In the genomic region with DNA sequence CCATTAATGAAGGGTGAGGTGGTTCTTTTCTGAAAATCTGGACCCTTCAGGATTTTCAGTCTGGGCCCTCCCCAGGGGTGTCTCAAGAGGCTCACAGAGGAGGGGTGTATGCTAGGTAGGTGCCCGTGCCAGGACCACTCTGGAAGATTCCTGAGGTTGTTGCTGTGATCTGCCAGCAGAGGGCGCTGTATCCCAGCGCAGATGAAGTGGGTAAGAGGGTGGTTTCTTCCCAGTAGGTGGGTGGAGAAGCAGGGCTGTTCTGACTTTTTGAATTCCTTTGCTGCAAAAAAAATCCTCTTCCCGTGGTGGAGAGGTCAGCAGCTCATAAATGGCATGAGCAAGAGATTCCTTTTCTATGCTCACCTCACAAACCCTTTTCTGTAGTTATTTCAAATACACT, we compare ENCODE assay signal across 8 cellular contexts. TPM values are rescaled to one million over a fixed set of nuclear protein-coding genes. Genes with fewer than 3 reads are reported as not detected.
DNase-seq lines count a peak whose midpoint lies in the region; ATAC-seq and FAIRE-seq lines count a peak whose summit lies in the region.

No MANE protein-coding gene starts in this region.

- ATAC-seq in GM19397 (IDR thresholded peaks at IDR 0.05; ENCODE audit: unreplicated experiment): no peak

- peak; percentile 1 for DNase-seq in activated CD4-positive, CD25-positive, alpha-beta regulatory T cell treated with anti-CD3 and anti-CD28 coated beads, Interleukin-2, amount 50 U/mL, for 16 hours (ENCODE audit: low read depth, low spot score)
- DNase-seq in activated CD4-positive, CD25-positive, alpha-beta regulatory T cell (lab: John Stamatoyannopoulos, UW): no peak
- DNase-seq in NCI-H146 (lab: John Stamatoyannopoulos, UW) (peak; percentile 38), mucosa of gallbladder (ENCODE audit: low spot score) (peak; percentile 15), urothelium cell line (ENCODE audit: low spot score) (peak; percentile 42)
- peak; percentile 7 for DNase-seq in activated CD4-positive, alpha-beta T cell treated with anti-CD3 and anti-CD28 coated beads, Interleukin-2, amount 50 U/mL, for 24 hours (ENCODE audit: low read depth in 1 of 2, low spot score in 1 of 2)
- peak; percentile 5 for DNase-seq in effector CD8-positive, alpha-beta T cell (lab: John Stamatoyannopoulos, UW)

- no peak for FAIRE-seq in urothelium cell line (lab: Jason Lieb, UNC)

RNA-seq across cellular contexts. Expression of a gene that starts 51.1 kb away (rescaled TPM):
- total RNA-seq in mucosa of gallbladder: 6.1 TPM

Comparison
In these comparisons a context has a peak if more than half of its experiments do, and no peak if none do; other contexts are left out.
1. DNase-seq: peak in activated CD4-positive, CD25-positive, alpha-beta regulatory T cell treated with anti-CD3 and anti-CD28 coated beads, Interleukin-2, amount 50 U/mL, for 16 hours (single experiment), NCI-H146 (single experiment), activated CD4-positive, alpha-beta T cell treated with anti-CD3 and anti-CD28 coated beads, Interleukin-2, amount 50 U/mL, for 24 hours (2 of 2), effector CD8-positive, alpha-beta T cell (single experiment), mucosa of gallbladder (single experiment) and urothelium cell line (single experiment); none in activated CD4-positive, CD25-positive, alpha-beta regulatory T cell (0 of 4).